8 cellular contexts compared by ENCODE assay signal in the genomic region with DNA sequence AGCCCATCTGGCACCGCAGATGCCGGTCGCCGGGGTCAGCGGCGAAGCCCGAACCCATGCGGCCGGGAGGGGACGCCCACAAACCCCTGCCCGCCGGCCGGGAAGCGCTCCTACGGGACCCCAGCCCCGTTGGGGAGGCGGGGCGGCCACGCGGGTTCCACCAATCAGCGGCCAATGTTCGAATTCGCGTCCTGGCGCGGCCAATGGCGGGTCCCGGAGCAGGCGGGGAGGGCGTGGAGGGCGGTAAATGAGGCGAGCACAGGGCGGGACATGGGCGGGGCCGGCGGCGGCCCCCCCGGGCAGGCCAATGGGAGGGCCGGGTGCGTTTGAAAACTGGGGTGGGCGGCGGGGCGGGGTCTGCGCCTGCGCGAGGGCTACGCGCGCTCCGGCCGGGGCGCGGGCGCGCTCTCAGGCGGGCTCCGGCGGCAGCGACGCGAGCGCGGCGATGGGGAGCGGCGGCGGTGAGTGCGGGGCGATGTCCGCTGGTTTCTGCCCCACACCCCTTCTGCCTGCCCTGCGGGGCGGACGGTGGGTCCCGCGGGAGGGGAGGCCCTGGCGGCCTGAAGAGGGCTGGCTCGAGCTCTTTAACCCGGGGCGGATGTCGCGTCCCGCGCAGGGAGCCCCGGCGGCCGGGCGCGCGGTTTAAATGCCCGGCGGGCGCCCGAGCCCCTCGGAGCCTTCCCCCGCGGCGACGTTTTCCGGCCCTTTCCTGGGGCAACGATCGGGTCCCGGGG. TPM values are rescaled to one million over a fixed set of nuclear protein-coding genes. Genes with fewer than 3 reads are reported as not detected.
DNase-seq lines count a peak whose midpoint lies in the region; ATAC-seq lines count a peak whose summit lies in the region.

Gene CCNF (plus strand): TSS at position 411 of the 734 bp plus-strand sequence. CDS start 35 bp downstream, at position 446.

- ATAC-seq in GM19324 (IDR thresholded peaks at IDR 0.05; ENCODE audit: low FRiP score, unreplicated experiment) = peak; percentile 91
- ATAC-seq in HG03460 (IDR thresholded peaks at IDR 0.05; ENCODE audit: unreplicated experiment) = peak; percentile 81
- peak; percentile 95 for ATAC-seq in left lobe of liver

- H3K4me2 ChIP-seq in BLaER1 treated with 17β-estradiol and CSF1 and Interleukin-3, amounts not matched to agents 10 nM and 100 nM = peak within 1 kb of the TSS; percentile 88 to 99 (median 96)

- H3K27ac ChIP-seq in BLaER1 treated with 17β-estradiol and CSF1 and Interleukin-3, amounts not matched to agents 10 nM and 100 nM = peak within 1 kb of the TSS in 10 of 11 experiments; percentile 49 to 92 (median 88); a peak in 21 of 22 replicates

- peak within 1 kb of the TSS; percentile 77 to 96 (median 92) for H3K4me3 ChIP-seq in BLaER1 treated with 17β-estradiol and CSF1 and Interleukin-3, amounts not matched to agents 10 nM and 100 nM

- peaks cover 14 to 38% (median 34%) of the 10 kb centered on the region in 11 experiments; a peak in 21 of 22 replicates for H3K36me3 ChIP-seq in BLaER1 treated with 17β-estradiol and CSF1 and Interleukin-3, amounts not matched to agents 10 nM and 100 nM

- H4K20me1 ChIP-seq in BLaER1 treated with 17β-estradiol and CSF1 and Interleukin-3, amounts not matched to agents 10 nM and 100 nM = peaks cover 0 to 44% (median 41%) of the 10 kb centered on the region in 11 experiments; a peak in 18 of 22 replicates

- H3K9ac ChIP-seq in BLaER1 treated with 17β-estradiol and CSF1 and Interleukin-3, amounts not matched to agents 10 nM and 100 nM = peak within 1 kb of the TSS; percentile 84 to 96 (median 92)

- H3K9me3 ChIP-seq in BLaER1 treated with 17β-estradiol and CSF1 and Interleukin-3, amounts not matched to agents 10 nM and 100 nM (replicated peaks in 1 of 11) = no peaks in the 10 kb centered on the region

- peaks cover 13 to 49% (median 45%) of the 10 kb centered on the region in 10 experiments for H3K4me1 ChIP-seq in BLaER1 treated with 17β-estradiol and CSF1 and Interleukin-3, amounts not matched to agents 10 nM and 100 nM

- no peaks in the 10 kb centered on the region for H3K27me3 ChIP-seq in BLaER1 treated with 17β-estradiol and CSF1 and Interleukin-3, amounts not matched to agents 10 nM and 100 nM

- peak; percentile 67 to 94 for DNase-seq in NCI-H526 (lab: John Stamatoyannopoulos, UW)
- peak; percentile 98 for DNase-seq in activated CD4-positive, alpha-beta T cell treated with anti-CD3 and anti-CD28 coated beads, Interleukin-2, amount 50 U/mL, for 1 hour
- peak; percentile 94 for DNase-seq in dedifferentiated amniotic fluid mesenchymal stem cell (ENCODE audit: extremely low spot score)
- DNase-seq in left lobe of liver (ENCODE audit: low spot score) = peak; percentile 98
- DNase-seq in stimulated activated CD4-positive, alpha-beta T cell treated with anti-CD3 and anti-CD28 coated beads, Interleukin-2, amount 100 ng/mL, for 24 hours = peak; percentile 98 to 99

RNA-seq across cellular contexts. Expression of gene CCNF, which starts in this region (rescaled TPM):
- total RNA-seq in left lobe of liver = 2.0 TPM

Comparison
In these comparisons a context has a peak if more than half of its experiments do, and no peak if none do; other contexts are left out.
1. Peak in every context shown above with its lines: DNase-seq, ATAC-seq, H3K4me3 ChIP-seq and H3K27ac ChIP-seq.